In the genomic region with DNA sequence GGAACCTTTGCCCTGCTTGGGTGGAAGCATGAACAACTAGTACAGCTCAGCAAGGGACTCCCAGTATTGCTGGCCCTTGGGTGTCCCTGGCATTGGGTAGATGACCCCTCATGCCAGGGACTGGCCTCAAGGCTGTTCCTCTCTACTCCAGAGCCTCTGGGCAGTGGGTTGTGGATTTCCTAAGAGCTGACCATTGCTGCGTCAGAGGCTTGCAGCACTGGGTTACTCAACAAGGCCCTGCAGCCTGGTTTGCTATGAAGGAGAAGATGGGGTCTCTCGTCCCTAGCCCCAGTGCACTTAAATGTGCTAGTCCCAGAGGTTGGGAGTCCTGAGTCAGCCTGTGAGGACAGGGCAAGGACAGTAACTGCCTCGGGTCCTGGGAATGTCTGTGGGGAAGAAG, we compare ENCODE assay signal across 11 cellular contexts. TPM values are rescaled to one million over a fixed set of nuclear protein-coding genes. Genes with fewer than 3 reads are reported as not detected.
DNase-seq lines count a peak whose midpoint lies in the region; ATAC-seq and TF ChIP-seq lines count a peak whose summit lies in the region.
"Had no signal": no experiment of that assay in that cellular context is flagged by ENCODE, and none has a peak within 500 bp of the region (broad histone marks: within the 10 kb centered on the region; RNA-seq: fewer than 3 reads in every experiment).

No MANE protein-coding gene starts in this region.

- peak overlapping the region; percentile 96 for H3K27ac ChIP-seq in ACC112 (ENCODE audit: low read depth, low read length)
- peak overlapping the region; percentile 55; the same call in 1 of the 2 replicates for H3K27ac ChIP-seq in Panc1 (ENCODE audit: low read length)
- H3K27ac ChIP-seq in duodenal mucosa (ENCODE audit: low read depth, low read length) = peak overlapping the region; percentile 91
- H3K27ac ChIP-seq in neutrophil = peak overlapping the region; percentile 99

- ATAC-seq in Panc1 (no peak), GM21825 (IDR thresholded peaks at IDR 0.05; ENCODE audit: unreplicated experiment) (no peak)

- H3K79me2 ChIP-seq in ACC112 (ENCODE audit: control insufficient read depth, insufficient read depth, low read length, unreplicated experiment) = no peaks in the 10 kb centered on the region

- CTCF ChIA-PET in Panc1 (lab: Charles Lee) = no interaction called here

- H3K4me1 ChIP-seq in ACC112 (ENCODE audit: control insufficient read depth, insufficient read depth, low read length, unreplicated experiment) (peaks cover 72% of the 10 kb centered on the region), Panc1 (ENCODE audit: control insufficient read depth, insufficient read depth, low read length) (peaks cover 77% of the 10 kb centered on the region), duodenal mucosa (ENCODE audit: control insufficient read depth in 1 of 2, insufficient read depth in 2 of 2, low read length in 2 of 2) (peaks cover 83 to 91% of the 10 kb centered on the region in 2 donors), neutrophil (ENCODE audit: control insufficient read depth in 1 of 2, insufficient read depth in 1 of 2, low read depth in 1 of 2, low read length in 1 of 2) (peaks cover 74 to 87% of the 10 kb centered on the region in 2 experiments)

- no peaks in the 10 kb centered on the region for H3K9me3 ChIP-seq in Panc1 (ENCODE audit: control insufficient read depth, insufficient read depth, low read depth, low read length)
- no peaks in the 10 kb centered on the region for H3K9me3 ChIP-seq in duodenal mucosa (ENCODE audit: control insufficient read depth in 1 of 2, low read length in 2 of 2)
- no peaks in the 10 kb centered on the region for H3K9me3 ChIP-seq in neutrophil

- in situ Hi-C loops in Panc1 (cut with HindIII; ENCODE audit: low pct_unique_long_range_greater_than_20kb, low sequenced_read_pairs) = no loop called here

- no peaks in the 10 kb centered on the region for H3K27me3 ChIP-seq in ACC112 (ENCODE audit: insufficient read depth, low read length)
- no peaks in the 10 kb centered on the region for H3K27me3 ChIP-seq in Panc1 (ENCODE audit: control insufficient read depth, insufficient read depth, low read length)
- H3K27me3 ChIP-seq in duodenal mucosa (ENCODE audit: control insufficient read depth in 1 of 2, insufficient read depth in 2 of 2, low read length in 2 of 2) = no peaks in the 10 kb centered on the region
- H3K27me3 ChIP-seq in neutrophil = no peaks in the 10 kb centered on the region

- H3K36me3 ChIP-seq in ACC112 (ENCODE audit: insufficient read depth, low read length) (no peaks in the 10 kb centered on the region), Panc1 (ENCODE audit: control insufficient read depth, insufficient read depth, low read length) (no peaks in the 10 kb centered on the region), duodenal mucosa (ENCODE audit: control insufficient read depth in 1 of 2, insufficient read depth in 2 of 2, low read length in 2 of 2) (peaks cover 0 to 5% of the 10 kb centered on the region in 2 donors), neutrophil (peaks cover 71% of the 10 kb centered on the region)

- H3K4me3 ChIP-seq in ACC112 (ENCODE audit: low read depth, low read length) = no peak overlapping the region
- no peak overlapping the region for H3K4me3 ChIP-seq in Panc1 (ENCODE audit: low read depth in 2 of 2, low read length in 2 of 2)
- H3K4me3 ChIP-seq in duodenal mucosa (ENCODE audit: low read depth in 1 of 2, low read length in 2 of 2) = peak overlapping the region; percentile 89 to 97
- peak overlapping the region; percentile 99 to 100 for H3K4me3 ChIP-seq in neutrophil (ENCODE audit: low read depth in 1 of 2, low read length in 1 of 2)

- no TSS peak for BruUV-seq in Panc1 (replicated peaks; lab: Mats Ljungman, UMichigan)

- intact Hi-C loops in Panc1 (cut with micrococcal nuclease; ENCODE audit: unreplicated experiment) = no loop called here

- no peak for DNase-seq in Panc1 (ENCODE audit: low read depth, low spot score)
- no peak for DNase-seq in erythroblast (lab: John Stamatoyannopoulos, UW)
- DNase-seq in NK-92 (lab: John Stamatoyannopoulos, UW; ENCODE audit: unreplicated experiment) = no peak
- DNase-seq in NCI-H1930 (lab: John Stamatoyannopoulos, UW) = no peak

- no peak for TF ChIP-seq CTCF in Panc1 (IDR thresholded peaks at IDR 0.05)
- TF ChIP-seq CTCF in neutrophil (IDR thresholded peaks at IDR 0.05) = no peak

- peak overlapping the region; percentile 98 to 99 for H3K9ac ChIP-seq in duodenal mucosa (ENCODE audit: low read depth in 1 of 2, low read length in 2 of 2)

- no peak overlapping the region for H2AFZ ChIP-seq in ACC112 (ENCODE audit: low read length, unreplicated experiment)

- POLR2A ChIA-PET in Panc1 (lab: Charles Lee) = no interaction called here

- TF ChIP-seq POLR2A in erythroblast (IDR thresholded peaks at IDR 0.05; ENCODE audit: low read length) = no peak

RNA-seq across cellular contexts. Expression of a gene that starts 2.5 kb away (rescaled TPM):
- total RNA-seq in Panc1 (2021; ENCODE audit: unreplicated experiment) = 34.9 TPM
- polyA plus RNA-seq in Panc1 (2012; ENCODE audit: insufficient read length) = 45.4 TPM

RNA-seq across cellular contexts. Expression of a gene that starts 51.2 kb away (rescaled TPM):
- not detected for total RNA-seq in Panc1 (2021; ENCODE audit: unreplicated experiment)
- not detected for polyA plus RNA-seq in Panc1 (2012; ENCODE audit: insufficient read length)
- total RNA-seq: glomerular endothelial cell, LHCN-M2, pulmonary artery endothelial cell had no signal

Comparison
In these comparisons a context has a peak if more than half of its experiments do, and no peak if none do; other contexts are left out.
1. H3K4me3 ChIP-seq: peak in duodenal mucosa (2 of 2) and neutrophil (2 of 2); none in ACC112 (single experiment) and Panc1 (0 of 2).
2. Peak in every context shown above with its lines, with median percentiles within 50 percentile points of each other: H3K27ac ChIP-seq.